ENCODE assay signal across 10 cellular contexts in the genomic region with DNA sequence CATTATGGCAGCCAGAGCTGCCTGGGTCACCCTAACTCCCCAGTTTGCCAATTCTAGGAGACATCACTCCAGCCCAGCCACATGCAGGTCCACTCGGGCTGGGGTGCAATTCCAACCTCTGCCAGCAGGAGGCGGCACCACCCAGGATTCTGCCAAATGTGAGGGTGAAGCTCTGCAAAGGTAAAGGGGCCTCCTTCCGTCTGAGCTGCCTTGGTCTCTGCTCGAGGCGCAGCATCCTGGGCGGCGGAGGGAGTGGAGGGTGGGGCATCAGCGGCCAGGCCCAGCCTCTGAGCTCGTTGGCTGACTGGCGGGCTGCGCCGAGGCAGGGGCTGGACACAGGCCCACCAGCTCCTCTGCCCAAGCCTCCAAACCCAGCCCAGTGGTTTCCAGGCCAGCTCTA.
DNase-seq lines count a peak whose midpoint lies in the region; ATAC-seq, FAIRE-seq and TF ChIP-seq lines count a peak whose summit lies in the region.
"Had no signal": no experiment of that assay in that cellular context is flagged by ENCODE, and none has a peak within 500 bp of the region (broad histone marks: within the 10 kb centered on the region; RNA-seq: fewer than 3 reads in every experiment).

No MANE protein-coding gene starts in this region.

- peak; percentile 54 for TF ChIP-seq CTCF in AG04449 (IDR thresholded peaks at IDR 0.05; ENCODE audit: insufficient read depth, low read length, missing control alignments)
- peak; percentile 40 to 73 (median 71) for TF ChIP-seq CTCF in ascending aorta (IDR thresholded peaks at IDR 0.05)
- peak; percentile 98 for TF ChIP-seq CTCF in mesothelial cell of epicardium (IDR thresholded peaks at IDR 0.05; ENCODE audit: unreplicated experiment)

- FAIRE-seq in frontal cortex (lab: Jason Lieb, UNC): no peak

- TF ChIP-seq RAD21 in Ishikawa (IDR thresholded peaks at IDR 0.05; ENCODE audit: low read depth): peak; percentile 23; the same call in 1 of the 2 replicates

- H3K4me1 Mint-ChIP-seq in mesothelial cell of epicardium: no peaks in the 10 kb centered on the region
- H3K4me1 Mint-ChIP-seq: activated B cell treated with CpG ODN at 0.5 μM for 24 hours had no signal

- intact Hi-C loops in ascending aorta (cut with DNase I): loop anchor here (5.0 kb wide), 1 partner anchor 34 kb away; no protein-coding TSS in a partner anchor

- no peak overlapping the region for H3K27ac Mint-ChIP-seq in mesothelial cell of epicardium
- H3K27ac Mint-ChIP-seq: activated B cell treated with CpG ODN at 0.5 μM for 24 hours had no signal

- H3K27ac ChIP-seq in ascending aorta: no peak overlapping the region

- H3K36me3 Mint-ChIP-seq in mesothelial cell of epicardium: peaks cover 2% of the 10 kb centered on the region

- peaks cover 30 to 69% of the 10 kb centered on the region in 2 donors for H3K36me3 ChIP-seq in ascending aorta

- H3K9me3 ChIP-seq in ascending aorta: no peaks in the 10 kb centered on the region

- POLR2A ChIA-PET in AG04449 (lab: Yijun Ruan, JAX): interaction anchor here (0.6 kb wide), 1 partner anchor 99 kb away, joined by 3 read pairs; no protein-coding TSS in a partner anchor

- no peaks in the 10 kb centered on the region for H3K9me3 Mint-ChIP-seq in mesothelial cell of epicardium
- H3K9me3 Mint-ChIP-seq: activated B cell treated with CpG ODN at 0.5 μM for 24 hours had no signal

- ATAC-seq in HG03159 (IDR thresholded peaks at IDR 0.05; ENCODE audit: unreplicated experiment): no peak

- no peak for DNase-seq in AG04449 (ENCODE audit: low read depth, low spot score)
- DNase-seq in ascending aorta (ENCODE audit: low spot score in 2 of 2): no peak
- DNase-seq in mesothelial cell of epicardium (ENCODE audit: low spot score in 2 of 2, unreplicated experiment in 2 of 2): no peak
- no peak for DNase-seq in NCI-H2227 (lab: John Stamatoyannopoulos, UW; ENCODE audit: unreplicated experiment)
- no peak for DNase-seq in frontal cortex (ENCODE audit: low spot score in 2 of 2)
- DNase-seq in SHP77 treated with DMSO at 0.1 percent for 48 hours (lab: John Stamatoyannopoulos, UW): no peak
- DNase-seq: activated B cell treated with CpG ODN at 0.5 μM for 24 hours, GF-D8 had no signal

- peaks cover 3 to 5% of the 10 kb centered on the region in 2 donors for H3K4me1 ChIP-seq in ascending aorta

- TF ChIP-seq EP300 in Ishikawa (IDR thresholded peaks at IDR 0.05; ENCODE audit: borderline replicate concordance): no peak

- no peak overlapping the region for H3K4me3 Mint-ChIP-seq in mesothelial cell of epicardium
- H3K4me3 Mint-ChIP-seq: activated B cell treated with CpG ODN at 0.5 μM for 24 hours had no signal

- H3K27me3 Mint-ChIP-seq in mesothelial cell of epicardium (ENCODE audit: low read depth): no peaks in the 10 kb centered on the region
- H3K27me3 Mint-ChIP-seq: activated B cell treated with CpG ODN at 0.5 μM for 24 hours had no signal

- no peaks in the 10 kb centered on the region for H3K27me3 ChIP-seq in ascending aorta

- CTCF ChIA-PET in AG04449 (lab: Yijun Ruan, JAX): interaction anchor here (0.7 to 4.2 kb wide), 11 partner anchors 10 to 102 kb away, joined by 3 to 33 read pairs (median 4); no protein-coding TSS in a partner anchor

- H3K4me3 ChIP-seq in AG04449 (ENCODE audit: low read depth, low read length) (no peak overlapping the region), ascending aorta (no peak overlapping the region)

TF ChIP-seq in Ishikawa, 13 proteins besides CTCF, POLR2A, EP300 and RAD21:
- TF ChIP-seq, protein P1, sequence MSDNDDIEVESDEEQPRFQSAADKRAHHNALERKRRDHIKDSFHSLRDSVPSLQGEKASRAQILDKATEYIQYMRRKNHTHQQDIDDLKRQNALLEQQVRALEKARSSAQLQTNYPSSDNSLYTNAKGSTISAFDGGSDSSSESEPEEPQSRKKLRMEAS (IDR thresholded peaks at IDR 0.05): no peak
- TF ChIP-seq CEBPB (IDR thresholded peaks at IDR 0.05) (no peak), TAF1 (IDR thresholded peaks at IDR 0.05; ENCODE audit: low read depth) (no peak), TCF12 (IDR thresholded peaks at IDR 0.05; ENCODE audit: low read depth) (no peak), FOXM1 (IDR thresholded peaks at IDR 0.05; ENCODE audit: borderline replicate concordance, low read depth) (no peak), EGR1 (IDR thresholded peaks at IDR 0.05) (no peak), TEAD4 (IDR thresholded peaks at IDR 0.05) (no peak), YY1 (IDR thresholded peaks at IDR 0.05; ENCODE audit: low read depth) (no peak), ZBTB7A (IDR thresholded peaks at IDR 0.05; ENCODE audit: low read depth) (no peak), CREB1 (IDR thresholded peaks at IDR 0.05; ENCODE audit: low read depth) (no peak), NFIC (IDR thresholded peaks at IDR 0.05) (no peak)
- TF ChIP-seq, protein P2, sequence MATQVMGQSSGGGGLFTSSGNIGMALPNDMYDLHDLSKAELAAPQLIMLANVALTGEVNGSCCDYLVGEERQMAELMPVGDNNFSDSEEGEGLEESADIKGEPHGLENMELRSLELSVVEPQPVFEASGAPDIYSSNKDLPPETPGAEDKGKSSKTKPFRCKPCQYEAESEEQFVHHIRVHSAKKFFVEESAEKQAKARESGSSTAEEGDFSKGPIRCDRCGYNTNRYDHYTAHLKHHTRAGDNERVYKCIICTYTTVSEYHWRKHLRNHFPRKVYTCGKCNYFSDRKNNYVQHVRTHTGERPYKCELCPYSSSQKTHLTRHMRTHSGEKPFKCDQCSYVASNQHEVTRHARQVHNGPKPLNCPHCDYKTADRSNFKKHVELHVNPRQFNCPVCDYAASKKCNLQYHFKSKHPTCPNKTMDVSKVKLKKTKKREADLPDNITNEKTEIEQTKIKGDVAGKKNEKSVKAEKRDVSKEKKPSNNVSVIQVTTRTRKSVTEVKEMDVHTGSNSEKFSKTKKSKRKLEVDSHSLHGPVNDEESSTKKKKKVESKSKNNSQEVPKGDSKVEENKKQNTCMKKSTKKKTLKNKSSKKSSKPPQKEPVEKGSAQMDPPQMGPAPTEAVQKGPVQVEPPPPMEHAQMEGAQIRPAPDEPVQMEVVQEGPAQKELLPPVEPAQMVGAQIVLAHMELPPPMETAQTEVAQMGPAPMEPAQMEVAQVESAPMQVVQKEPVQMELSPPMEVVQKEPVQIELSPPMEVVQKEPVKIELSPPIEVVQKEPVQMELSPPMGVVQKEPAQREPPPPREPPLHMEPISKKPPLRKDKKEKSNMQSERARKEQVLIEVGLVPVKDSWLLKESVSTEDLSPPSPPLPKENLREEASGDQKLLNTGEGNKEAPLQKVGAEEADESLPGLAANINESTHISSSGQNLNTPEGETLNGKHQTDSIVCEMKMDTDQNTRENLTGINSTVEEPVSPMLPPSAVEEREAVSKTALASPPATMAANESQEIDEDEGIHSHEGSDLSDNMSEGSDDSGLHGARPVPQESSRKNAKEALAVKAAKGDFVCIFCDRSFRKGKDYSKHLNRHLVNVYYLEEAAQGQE (IDR thresholded peaks at IDR 0.05; ENCODE audit: low read depth): no peak
- TF ChIP-seq, protein P3, sequence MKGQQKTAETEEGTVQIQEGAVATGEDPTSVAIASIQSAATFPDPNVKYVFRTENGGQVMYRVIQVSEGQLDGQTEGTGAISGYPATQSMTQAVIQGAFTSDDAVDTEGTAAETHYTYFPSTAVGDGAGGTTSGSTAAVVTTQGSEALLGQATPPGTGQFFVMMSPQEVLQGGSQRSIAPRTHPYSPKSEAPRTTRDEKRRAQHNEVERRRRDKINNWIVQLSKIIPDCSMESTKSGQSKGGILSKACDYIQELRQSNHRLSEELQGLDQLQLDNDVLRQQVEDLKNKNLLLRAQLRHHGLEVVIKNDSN (IDR thresholded peaks at IDR 0.05): no peak
TF ChIP-seq in Ishikawa: peak in this region for 0.
